ENCODE assay signal across 25 cellular contexts in the genomic region with DNA sequence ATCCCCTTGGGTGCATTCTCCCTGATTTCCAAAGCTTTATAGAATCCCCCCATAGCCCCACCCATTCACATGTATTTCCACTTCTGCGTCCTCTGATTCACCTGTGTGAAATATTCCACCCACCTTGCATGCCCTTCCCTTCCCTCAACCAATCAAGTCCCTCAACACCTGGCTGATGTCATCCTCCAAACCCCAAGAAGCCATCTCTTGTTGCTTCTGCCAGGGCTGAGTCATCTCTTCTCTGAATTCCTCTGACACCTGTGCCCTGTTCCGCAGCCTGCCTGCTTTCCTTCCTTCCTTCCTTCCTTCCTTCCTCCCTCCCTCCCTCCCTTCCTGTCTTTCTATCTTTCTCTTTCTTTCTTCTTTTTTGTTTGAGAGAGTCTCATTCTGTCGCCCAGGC. TPM values are rescaled to one million over a fixed set of nuclear protein-coding genes. Genes with fewer than 3 reads are reported as not detected.
"Had no signal": no experiment of that assay in that cellular context is flagged by ENCODE, and none has a peak within 500 bp of the region (broad histone marks: within the 10 kb centered on the region; RNA-seq: fewer than 3 reads in every experiment).

No MANE protein-coding gene starts in this region.

- H3K27ac Mint-ChIP-seq: activated CD4-positive, alpha-beta memory T cell treated with anti-CD3 and anti-CD28 coated beads, Interleukin-2, amount 10 ng/mL, durations not matched to agents 7 days and 5 days; activated CD4-positive, alpha-beta T cell treated with anti-CD3 and anti-CD28 coated beads, Interleukin-2, amount 10 ng/mL, durations not matched to agents 24 days and 14 days; activated naive CD4-positive, alpha-beta T cell treated with anti-CD3 and anti-CD28 coated beads for 36 hours; activated naive CD8-positive, alpha-beta T cell treated with anti-CD3 and anti-CD28 coated beads, Interleukin-2, amount 10 ng/mL, durations not matched to agents 7 days and 5 days; activated T-cell treated with anti-CD3 and anti-CD28 coated beads, Interleukin-2, amount 50 U/mL, for 72 hours; natural killer cell; T-helper 2 cell treated with Interferon-gamma antibody and Interleukin-4, amounts not matched to agents 5 μg/mL and 100 μg/mL, for 36 hours; type B pancreatic cell had no signal

- H3K9me3 ChIP-seq: left ventricle myocardium inferior, prostate gland, right atrium auricular region, spleen, thoracic aorta had no signal

- H3K4me1 Mint-ChIP-seq: activated CD4-positive, alpha-beta T cell treated with anti-CD3 and anti-CD28 coated beads, Interleukin-2, amount 10 ng/mL, durations not matched to agents 24 days and 14 days; activated naive CD8-positive, alpha-beta T cell treated with anti-CD3 and anti-CD28 coated beads, Interleukin-2, amount 10 ng/mL, durations not matched to agents 7 days and 5 days had no signal

- H3K9me3 Mint-ChIP-seq: activated CD4-positive, alpha-beta memory T cell treated with anti-CD3 and anti-CD28 coated beads, Interleukin-2, amount 10 ng/mL, durations not matched to agents 7 days and 5 days; activated CD4-positive, alpha-beta T cell treated with anti-CD3 and anti-CD28 coated beads, Interleukin-2, amount 10 ng/mL, durations not matched to agents 24 days and 14 days; activated naive CD4-positive, alpha-beta T cell treated with anti-CD3 and anti-CD28 coated beads for 36 hours; activated naive CD8-positive, alpha-beta T cell treated with anti-CD3 and anti-CD28 coated beads, Interleukin-2, amount 10 ng/mL, durations not matched to agents 7 days and 5 days; natural killer cell; T-helper 2 cell treated with Interferon-gamma antibody and Interleukin-4, amounts not matched to agents 5 μg/mL and 100 μg/mL, for 36 hours; type B pancreatic cell had no signal

- H3K36me3 ChIP-seq: cardiac muscle cell, left ventricle myocardium inferior, prostate gland, right atrium auricular region, spleen, thoracic aorta had no signal

- H3K4me1 ChIP-seq: prostate gland had no signal

- DNase-seq: activated CD4-positive, alpha-beta memory T cell treated with anti-CD3 and anti-CD28 coated beads, Interleukin-2, amount 10 ng/mL, durations not matched to agents 7 days and 5 days; activated CD4-positive, alpha-beta T cell treated with anti-CD3 and anti-CD28 coated beads, Interleukin-2, amount 10 ng/mL, durations not matched to agents 24 days and 14 days; activated effector memory CD4-positive, alpha-beta T cell treated with Interleukin-2 at 50 U/mL for 16 hours; activated naive CD4-positive, alpha-beta T cell treated with anti-CD3 and anti-CD28 coated beads for 36 hours; activated naive CD8-positive, alpha-beta T cell treated with anti-CD3 and anti-CD28 coated beads, Interleukin-2, amount 10 ng/mL, durations not matched to agents 7 days and 5 days; activated T-cell treated with anti-CD3 and anti-CD28 coated beads, Interleukin-2, amount 50 U/mL, for 72 hours; amniotic stem cell; foreskin fibroblast; kidney glomerular epithelial cell; left ventricle myocardium inferior; mammary epithelial cell; midbrain; natural killer cell; spleen; stimulated activated CD4-positive, alpha-beta T cell treated with anti-CD3 and anti-CD28 coated beads, Interleukin-4, amount 100 ng/mL, for 1 hour; stimulated activated naive CD4-positive, alpha-beta T cell treated with Interleukin-2 at 50 U/mL for 16 hours had no signal

- H3K4me3 Mint-ChIP-seq: activated CD4-positive, alpha-beta memory T cell treated with anti-CD3 and anti-CD28 coated beads, Interleukin-2, amount 10 ng/mL, durations not matched to agents 7 days and 5 days; activated CD4-positive, alpha-beta T cell treated with anti-CD3 and anti-CD28 coated beads, Interleukin-2, amount 10 ng/mL, durations not matched to agents 24 days and 14 days; activated naive CD4-positive, alpha-beta T cell treated with anti-CD3 and anti-CD28 coated beads for 36 hours; activated naive CD8-positive, alpha-beta T cell treated with anti-CD3 and anti-CD28 coated beads, Interleukin-2, amount 10 ng/mL, durations not matched to agents 7 days and 5 days; activated T-cell treated with anti-CD3 and anti-CD28 coated beads, Interleukin-2, amount 50 U/mL, for 72 hours; natural killer cell; T-helper 2 cell treated with Interferon-gamma antibody and Interleukin-4, amounts not matched to agents 5 μg/mL and 100 μg/mL, for 36 hours; type B pancreatic cell had no signal

- H3K27ac ChIP-seq: cardiac muscle cell, hepatocyte, left ventricle myocardium inferior, prostate gland, right atrium auricular region, spleen, thoracic aorta, VCaP had no signal

- H3K36me3 Mint-ChIP-seq: activated naive CD8-positive, alpha-beta T cell treated with anti-CD3 and anti-CD28 coated beads, Interleukin-2, amount 10 ng/mL, durations not matched to agents 7 days and 5 days; natural killer cell; type B pancreatic cell had no signal

- ATAC-seq: activated CD4-positive, CD25-positive, alpha-beta regulatory T cell treated with anti-CD3 and anti-CD28 coated beads, Interleukin-2, amount 50 U/mL, for 24 hours; activated T-cell treated with anti-CD3 and anti-CD28 coated beads, Interleukin-2, amount 50 U/mL, for 72 hours; natural killer cell had no signal

- H3K4me3 ChIP-seq: cardiac muscle cell, hepatocyte, left ventricle myocardium inferior, prostate gland, right atrium auricular region, spleen, thoracic aorta had no signal

RNA-seq across cellular contexts. Expression of gene CRMP1, which starts 9.9 kb away (rescaled TPM):
- total RNA-seq: activated CD4-positive, alpha-beta T cell treated with anti-CD3 and anti-CD28 coated beads, Interleukin-2, amount 10 ng/mL, durations not matched to agents 24 days and 14 days; activated naive CD4-positive, alpha-beta T cell treated with anti-CD3 and anti-CD28 coated beads for 36 hours; activated naive CD8-positive, alpha-beta T cell treated with anti-CD3 and anti-CD28 coated beads, Interleukin-2, amount 10 ng/mL, durations not matched to agents 7 days and 5 days; activated T-cell treated with anti-CD3 and anti-CD28 coated beads, Interleukin-2, amount 50 U/mL, for 72 hours; natural killer cell had no signal
